8 cellular contexts compared by ENCODE assay signal in the genomic region with DNA sequence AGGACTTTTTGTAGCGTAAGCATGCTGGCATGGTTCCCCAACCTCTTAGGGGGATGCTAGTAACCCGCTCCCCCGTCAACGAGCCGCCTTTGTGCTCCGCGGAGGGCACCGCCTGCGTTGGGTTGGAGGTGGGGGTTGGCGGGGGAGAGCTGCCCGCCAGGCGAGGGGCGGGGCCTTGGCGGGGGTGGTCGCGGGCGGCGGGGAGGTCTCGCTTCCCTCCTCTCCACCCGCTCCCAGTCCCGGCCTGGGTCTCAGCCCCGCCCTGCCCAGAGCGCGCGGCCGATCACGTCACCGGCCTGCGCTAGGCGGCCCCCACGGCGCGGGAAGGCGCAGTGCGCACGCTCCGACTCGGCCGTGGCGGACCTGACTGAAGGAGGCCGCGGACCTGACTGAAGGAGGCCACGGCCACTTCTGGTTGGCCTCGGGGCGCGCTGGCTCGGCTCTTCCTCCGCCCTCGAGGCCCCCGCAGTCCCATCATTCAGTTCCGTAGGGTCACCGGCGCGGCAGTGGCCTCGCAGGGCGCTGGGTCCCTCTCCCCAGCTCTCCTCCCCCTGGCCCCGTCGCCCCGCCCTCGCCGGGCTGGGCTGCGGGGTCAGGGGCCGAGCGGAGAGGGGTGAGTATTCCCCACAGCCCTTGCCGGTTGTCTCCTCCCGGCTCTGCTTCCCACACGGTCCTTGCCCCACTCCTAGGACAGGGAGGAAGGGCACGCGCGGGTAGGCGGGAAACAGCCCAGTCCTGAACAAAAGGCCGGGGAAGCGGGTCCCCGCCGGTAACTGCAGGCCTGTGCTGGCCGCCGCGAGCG. TPM values are rescaled to one million over a fixed set of nuclear protein-coding genes. Genes with fewer than 3 reads are reported as not detected.
A peak's percentile ranks its signal among the peaks of the same experiment; 100 is the strongest.
DNase-seq lines count a peak whose midpoint lies in the region; ATAC-seq, FAIRE-seq and TF ChIP-seq lines count a peak whose summit lies in the region.

A gene (plus strand): TSS at position 330 of the 802 bp plus-strand sequence. CDS start 15,548 bp downstream, outside the sequence.

- H3K27me3 Mint-ChIP-seq in immature natural killer cell (ENCODE audit: low read depth in 3 of 3), result peaks cover 3 to 6% (median 5%) of the 10 kb centered on the region in 3 donors

- ATAC-seq in GM18907 (IDR thresholded peaks at IDR 0.05; ENCODE audit: unreplicated experiment) (peak; percentile 98), HG03139 (IDR thresholded peaks at IDR 0.05; ENCODE audit: unreplicated experiment) (peak; percentile 97)

- peak within 1 kb of the TSS; percentile 92 to 100 (median 93) for H3K4me3 Mint-ChIP-seq in immature natural killer cell

- H3K36me3 ChIP-seq in bronchial epithelial cell (ENCODE audit: control insufficient read depth, insufficient read depth, low read length), result no peaks in the 10 kb centered on the region

- TF ChIP-seq CTCF in AG04449 (IDR thresholded peaks at IDR 0.05; ENCODE audit: insufficient read depth, low read length, missing control alignments), result no peak
- TF ChIP-seq CTCF in WI38 (IDR thresholded peaks at IDR 0.05; ENCODE audit: low read depth, low read length), result no peak
- no peak for TF ChIP-seq CTCF in bronchial epithelial cell (IDR thresholded peaks at IDR 0.05; ENCODE audit: insufficient read depth, low read length, severe bottlenecking)

- no peaks in the 10 kb centered on the region for H3K27me3 ChIP-seq in bronchial epithelial cell (ENCODE audit: control insufficient read depth, insufficient read depth, low read length)

- FAIRE-seq in bronchial epithelial cell (lab: Jason Lieb, UNC), result no peak

- DNase-seq in AG04449 (ENCODE audit: low read depth, low spot score), result no peak
- peak; percentile 53 for DNase-seq in NCI-H2196 treated with DMSO at 0.1 percent for 48 hours (lab: John Stamatoyannopoulos, UW; ENCODE audit: unreplicated experiment)
- DNase-seq in bronchial epithelial cell (ENCODE audit: low read depth), result peak; percentile 75
- peak; percentile 88 to 91 (median 90) for DNase-seq in immature natural killer cell
- DNase-seq in smooth muscle cell of the brain vasculature (ENCODE audit: low read depth, low spot score), result peak; percentile 85

- H3K9me3 Mint-ChIP-seq in immature natural killer cell, result no peaks in the 10 kb centered on the region

- H3K4me1 Mint-ChIP-seq in immature natural killer cell, result peaks cover 16 to 22% of the 10 kb centered on the region in 2 donors

- CTCF ChIA-PET in AG04449 (lab: Yijun Ruan, JAX), result no interaction called here

- H3K4me3 ChIP-seq in AG04449 (ENCODE audit: low read depth, low read length) (peak within 1 kb of the TSS; percentile 68), WI38 (ENCODE audit: low read depth, low read length) (peak within 1 kb of the TSS; percentile 76), bronchial epithelial cell (ENCODE audit: low read depth, low read length) (peak within 1 kb of the TSS; percentile 82)

- peak within 1 kb of the TSS; percentile 96 to 99 (median 98) for H3K27ac Mint-ChIP-seq in immature natural killer cell

- POLR2A ChIA-PET in AG04449 (lab: Yijun Ruan, JAX), result interaction anchor here (0.6 to 0.9 kb wide), 2 partner anchors 221 to 360 kb away, joined by 3 read pairs; a partner anchor contains a TSS

- H3K36me3 Mint-ChIP-seq in immature natural killer cell, result no peaks in the 10 kb centered on the region

RNA-seq across cellular contexts. Expression of the gene that starts here (rescaled TPM):
- 9.7 and 12.7 TPM in 2 replicates for total RNA-seq in bronchial epithelial cell
- polyA plus RNA-seq in immature natural killer cell, result 10 to 100 TPM; 11.1 to 14.4 (median 12.5) TPM
